16 cellular contexts compared by ENCODE assay signal in genomic region chr3:123084738-123085237, GRCh38. TPM values are rescaled to one million over a fixed set of nuclear protein-coding genes. Genes with fewer than 3 reads are reported as not detected.
DNase-seq lines count a peak whose midpoint lies in the region; ATAC-seq, FAIRE-seq and TF ChIP-seq lines count a peak whose summit lies in the region.
"Had no signal": no experiment of that assay in that cellular context is flagged by ENCODE, and none has a peak within 500 bp of the region (broad histone marks: within the 10 kb centered on the region; RNA-seq: fewer than 3 reads in every experiment).

No MANE protein-coding gene starts in this region.

- BruUV-seq in K562 (replicated peaks; lab: Mats Ljungman, UMichigan) (no TSS peak), HepG2 (replicated peaks; lab: Mats Ljungman, UMichigan) (no TSS peak)

- TF ChIP-seq CTCF in left ventricle myocardium inferior (IDR thresholded peaks at IDR 0.05; ENCODE audit: borderline replicate concordance) (no peak), K562 (IDR thresholded peaks at IDR 0.05 in 2 of 3, conservative IDR thresholded peaks at IDR 0.05 in 1 of 3; ENCODE audit: insufficient read depth in 2 of 3, low read depth in 1 of 3, low read length in 3 of 3) (no peak), HepG2 (CRISPR knock-in tag; IDR thresholded peaks at IDR 0.05) (0 out of 2 replicates have a peak, but pooled peaks have one; percentile 2), type B pancreatic cell (conservative IDR thresholded peaks at IDR 0.05) (no peak), prostate gland (IDR thresholded peaks at IDR 0.05) (no peak)

- in situ Hi-C loops in K562 (cut with MboI) = no loop called here
- in situ Hi-C loops in HepG2 (cut with HindIII; ENCODE audit: extremely low pct_ligation_motif_present, low pct_unique_long_range_greater_than_20kb) = no loop called here

- H3K9me1 ChIP-seq in K562 (ENCODE audit: control insufficient read depth, insufficient read depth, low read length) = no peaks in the 10 kb centered on the region

- H3K4me3 Mint-ChIP-seq in type B pancreatic cell = peak overlapping the region; percentile 13

- FAIRE-seq in K562 (lab: Jason Lieb, UNC) (peak; percentile 32), HepG2 (lab: Jason Lieb, UNC) (peak; percentile 12)
- FAIRE-seq: GM18507 had no signal

- 14% methylated on average over 2 of the region's 6 CpGs for WGBS in K562 (ENCODE audit: insufficient coverage, low coverage, missing lambda C conversion rate)
- 0% methylated on average over 6 of the region's 6 CpGs for whole genome bisulfite sequencing in HepG2 (ENCODE audit: low lambda C conversion rate)
- WGBS in prostate gland = 65% methylated on average over 6 of the region's 6 CpGs

- CTCF ChIA-PET in K562 (lab: Yijun Ruan, JAX; ENCODE audit: low intra/inter-chr PET ratio) = interaction anchor here (0.7 kb wide), 1 partner anchor 214 kb away, joined by 3 read pairs; no protein-coding TSS in a partner anchor
- CTCF ChIA-PET in HepG2 (lab: Yijun Ruan, JAX; ENCODE audit: low intra/inter-chr PET ratio, low total read pairs) = no interaction called here

- H2AFZ ChIP-seq in K562 (ENCODE audit: low read depth, low read length) (no peak overlapping the region), HepG2 (ENCODE audit: low read length) (no peak overlapping the region)

- H3K4me3 ChIP-seq in left ventricle myocardium inferior = no peak overlapping the region
- H3K4me3 ChIP-seq in K562 = no peak overlapping the region
- H3K4me3 ChIP-seq in HepG2 (replicated peaks in 1 of 3; ENCODE audit: insufficient read depth in 1 of 3, low read depth in 2 of 3, low read length in 3 of 3) = peak overlapping the region; percentile 23 to 61 (median 36); a peak in 5 of 6 replicates
- no peak overlapping the region for H3K4me3 ChIP-seq in prostate gland
- H3K4me3 ChIP-seq: cardiac muscle cell, psoas muscle had no signal

- peaks cover 24% of the 10 kb centered on the region for H4K20me1 ChIP-seq in K562 (replicated peaks; ENCODE audit: control insufficient read depth, insufficient read depth, low read length)
- H4K20me1 ChIP-seq in HepG2 (ENCODE audit: insufficient read depth, low read length) = peaks cover 64% of the 10 kb centered on the region

- H3K4me2 ChIP-seq in K562 (ENCODE audit: insufficient read depth, low read length) = peak overlapping the region; percentile 43; the same call in 1 of the 2 replicates
- H3K4me2 ChIP-seq in HepG2 (ENCODE audit: low read depth, low read length) = peak overlapping the region; percentile 75

- DNase-seq in left ventricle myocardium inferior (no peak), Right ventricle myocardium superior (no peak), K562 (ENCODE audit: extremely low read depth in 1 of 4, low spot score in 3 of 4) (no peak), HepG2 (ENCODE audit: low spot score) (peak; percentile 60), type B pancreatic cell (ENCODE audit: extremely low spot score, unreplicated experiment) (no peak), prostate gland (ENCODE audit: low spot score) (no peak), dedifferentiated amniotic fluid mesenchymal stem cell (ENCODE audit: extremely low spot score) (no peak), NCI-H1436 (lab: John Stamatoyannopoulos, UW) (no peak)
- DNase-seq: DND-41, PC-3, psoas muscle had no signal

- no peaks in the 10 kb centered on the region for H3K36me3 Mint-ChIP-seq in type B pancreatic cell

- H3K27me3 ChIP-seq in left ventricle myocardium inferior (ENCODE audit: low read depth) (no peaks in the 10 kb centered on the region), K562 (ENCODE audit: control insufficient read depth in 2 of 2, insufficient read depth in 2 of 2, low read length in 2 of 2) (no peaks in the 10 kb centered on the region), HepG2 (ENCODE audit: control insufficient read depth in 1 of 2, insufficient read depth in 2 of 2, low read length in 2 of 2) (no peaks in the 10 kb centered on the region), prostate gland (replicated peaks; ENCODE audit: insufficient read depth) (no peaks in the 10 kb centered on the region)
- H3K27me3 ChIP-seq: cardiac muscle cell had no signal

- no peaks in the 10 kb centered on the region for H3K9me3 Mint-ChIP-seq in type B pancreatic cell

- peaks cover 63% of the 10 kb centered on the region for H3K4me1 Mint-ChIP-seq in type B pancreatic cell (ENCODE audit: unreplicated experiment)

- intact Hi-C loops in left ventricle myocardium inferior (cut with micrococcal nuclease) (no loop called here), Right ventricle myocardium superior (cut with DNase I) (no loop called here), K562 (cut with micrococcal nuclease) (no loop called here), HepG2 (cut with micrococcal nuclease; ENCODE audit: unreplicated experiment) (loop anchor here (1.0 kb wide), 1 partner anchor 16 kb away; no protein-coding TSS in a partner anchor), prostate gland (cut with DNase I) (no loop called here)

- peak overlapping the region; percentile 34 for H3K27ac ChIP-seq in left ventricle myocardium inferior (replicated peaks)
- H3K27ac ChIP-seq in K562 (ENCODE audit: extremely low read depth, low read depth, low read length) = 0 out of 3 replicates have a peak overlapping the region, but pooled peaks have one; percentile 10
- H3K27ac ChIP-seq in HepG2 (ENCODE audit: extremely low read length, insufficient read depth, low read length) = peak overlapping the region; percentile 83
- H3K27ac ChIP-seq in prostate gland = no peak overlapping the region
- H3K27ac ChIP-seq: psoas muscle had no signal

- H3K27me3 Mint-ChIP-seq in type B pancreatic cell = no peaks in the 10 kb centered on the region
- H3K27me3 Mint-ChIP-seq: IgD-negative memory B cell had no signal

- ATAC-seq in Right ventricle myocardium superior (ENCODE audit: poor library complexity) (no peak), K562 (peak; percentile 30), HepG2 (peak; percentile 84)
- ATAC-seq: PC-3, psoas muscle had no signal

- peaks cover 88% of the 10 kb centered on the region for H3K79me2 ChIP-seq in K562 (ENCODE audit: control insufficient read depth, insufficient read depth, low read length)
- peaks cover 87% of the 10 kb centered on the region for H3K79me2 ChIP-seq in HepG2 (ENCODE audit: insufficient read depth, low read length)

- TF ChIP-seq RAD21 in K562 (CRISPR knock-in tag; conservative IDR thresholded peaks at IDR 0.05 in 1 of 2, IDR thresholded peaks at IDR 0.05 in 1 of 2) (no peak), HepG2 (CRISPR knock-in tag; IDR thresholded peaks at IDR 0.05) (no peak)

- no peak for TF ChIP-seq EP300 in K562 (IDR thresholded peaks at IDR 0.05; ENCODE audit: low read length)
- TF ChIP-seq EP300 in HepG2 (IDR thresholded peaks at IDR 0.05; ENCODE audit: low read depth in 2 of 2, low read length in 2 of 2) = peak in 1 of 2 experiments; percentile 54; a peak in 1 of 4 replicates
- TF ChIP-seq EP300 in HepG2 (CRISPR knock-in tag; IDR thresholded peaks at IDR 0.05; ENCODE audit: borderline replicate concordance) = no peak

- H3K27ac Mint-ChIP-seq in type B pancreatic cell = peak overlapping the region; percentile 23

- H3K9me3 ChIP-seq in left ventricle myocardium inferior (replicated peaks) = no peaks in the 10 kb centered on the region
- H3K9me3 ChIP-seq in K562 (replicated peaks; ENCODE audit: control insufficient read depth, insufficient read depth, low read depth, low read length) = no peaks in the 10 kb centered on the region
- H3K9me3 ChIP-seq in HepG2 (ENCODE audit: low read length) = no peaks in the 10 kb centered on the region
- no peaks in the 10 kb centered on the region for H3K9me3 ChIP-seq in prostate gland
- H3K9me3 ChIP-seq: psoas muscle had no signal

- peak overlapping the region in 1 of 2 experiments; percentile 69; a peak in 2 of 4 replicates for H3K9ac ChIP-seq in K562 (ENCODE audit: insufficient read depth in 1 of 2, low read depth in 2 of 2, low read length in 2 of 2)
- peak overlapping the region; percentile 42; the same call in 1 of the 2 replicates for H3K9ac ChIP-seq in HepG2 (ENCODE audit: insufficient read depth, low read depth, low read length)

- TF ChIP-seq POLR2A in K562 (conservative IDR thresholded peaks at IDR 0.05) = no peak
- no peak for TF ChIP-seq POLR2A in HepG2 (IDR thresholded peaks at IDR 0.05; ENCODE audit: insufficient read depth in 1 of 2, low read depth in 2 of 2, low read length in 2 of 2)
- no peak for TF ChIP-seq POLR2A in prostate gland (IDR thresholded peaks at IDR 0.05)

- POLR2A ChIA-PET in K562 (lab: Yijun Ruan, JAX) = interaction anchor here (0.6 to 1.4 kb wide), 3 partner anchors 13 to 43 kb away, joined by 3 to 7 read pairs (median 3); partner anchors contain the start of gene PDIA5
- POLR2A ChIA-PET in HepG2 (lab: Yijun Ruan, JAX) = interaction anchor here (0.6 to 1.6 kb wide), 5 partner anchors 8 to 117 kb away, joined by 3 to 19 read pairs (median 4); partner anchors contain the start of genes PDIA5, SEC22A and SEMA5B

- no peaks in the 10 kb centered on the region for H3K36me3 ChIP-seq in left ventricle myocardium inferior
- peaks cover 17% of the 10 kb centered on the region; the same call in 1 of the 3 replicates for H3K36me3 ChIP-seq in K562 (ENCODE audit: control insufficient read depth, insufficient read depth, low read length)
- peaks cover 3 to 14% of the 10 kb centered on the region in 2 experiments; a peak in 3 of 5 replicates for H3K36me3 ChIP-seq in HepG2 (replicated peaks in 1 of 2; ENCODE audit: control insufficient read depth in 1 of 2, insufficient read depth in 2 of 2, low read length in 2 of 2)
- H3K36me3 ChIP-seq in prostate gland = no peaks in the 10 kb centered on the region
- H3K36me3 ChIP-seq: cardiac muscle cell had no signal

- H3K4me1 ChIP-seq in left ventricle myocardium inferior (peaks cover 70% of the 10 kb centered on the region), K562 (replicated peaks in 1 of 2; ENCODE audit: control insufficient read depth in 2 of 2, insufficient read depth in 2 of 2, low read length in 2 of 2) (peaks cover 36 to 65% of the 10 kb centered on the region in 2 experiments), HepG2 (ENCODE audit: insufficient read depth, low read length) (peaks cover 84% of the 10 kb centered on the region), prostate gland (replicated peaks) (peaks cover 25% of the 10 kb centered on the region)

RNA-seq across cellular contexts. Expression of gene PDIA5, which starts 18.0 kb away (rescaled TPM):
- total RNA-seq in left ventricle myocardium inferior (6.0 TPM), Right ventricle myocardium superior (5.4 TPM), K562 (2014; rRNA removed) (19.6 and 20.9 TPM in 2 replicates), K562 (2014; rRNA removed; fragmentation: Illumina TruSeq; extraction: Trizol) (18.2 and 21.4 TPM in 2 replicates), K562 (2015; rRNA removed; fragmentation: Illumina TruSeq; extraction: Trizol) (16.1 and 18.0 TPM in 2 replicates), K562 (2021) (23.9 and 27.5 TPM in 2 replicates), HepG2 (2016; rRNA removed; fragmentation: Illumina TruSeq; extraction: Trizol) (19.5 and 51.3 TPM in 2 replicates), type B pancreatic cell (ENCODE audit: low replicate concordance) (28.5 and 48.4 TPM in 2 replicates), prostate gland (10 to 100 TPM; 67.9 to 75.9 TPM)
- 90.0 and 97.0 TPM in 2 replicates for total RNA-seq in K562 (2011; cell fraction: chromatin; rRNA removed; ENCODE audit: low replicate concordance)
- 67.5 and 68.0 TPM in 2 replicates for total RNA-seq in K562 (2011; cell fraction: nucleolus; rRNA removed)
- 61.6 and 64.2 TPM in 2 replicates for total RNA-seq in K562 (2011; cell fraction: nucleoplasm; rRNA removed)
- polyA plus RNA-seq in K562 (2011; rRNA removed) (29.2 and 31.8 TPM in 2 replicates), K562 (2014; fragmentation: Illumina TruSeq; extraction: Trizol) (24.9 and 25.9 TPM in 2 replicates), K562 (2014; fragmentation: Nextera tagmentation; extraction: Ambion mirVana) (1 to 10 TPM; 3.4 to 4.7 TPM), K562 (2014; rRNA removed) (25.7 and 30.0 TPM in 2 replicates), HepG2 (2011; rRNA removed) (65.3 and 74.3 TPM in 2 replicates)
- polyA plus RNA-seq in K562 (2011; cell fraction: cytosol; rRNA removed) = 22.6 and 29.7 TPM in 2 replicates
- polyA plus RNA-seq in K562 (2011; cell fraction: nucleus; rRNA removed) = 29.8 and 32.1 TPM in 2 replicates
- polyA plus RNA-seq in K562 (2012) = 20.2 and 26.6 TPM in 2 replicates
- polyA minus RNA-seq in K562 (2011; rRNA and poly(A)+ RNA removed) = 33.5 and 35.7 TPM in 2 replicates
- polyA minus RNA-seq in K562 (2011; cell fraction: cytosol; rRNA and poly(A)+ RNA removed) = 14.5 and 20.6 TPM in 2 replicates
- polyA minus RNA-seq in K562 (2011; cell fraction: nucleus; rRNA and poly(A)+ RNA removed) = 11.2 and 26.9 TPM in 2 replicates
- total RNA-seq in HepG2 (2016; cell fraction: cytosol; rRNA removed; fragmentation: Illumina TruSeq; extraction: Trizol; ENCODE audit: low read depth) = 13.0 and 13.1 TPM in 2 replicates
- 19.8 and 48.1 TPM in 2 replicates for total RNA-seq in HepG2 (2016; cell fraction: insoluble cytoplasmic fraction; rRNA removed; fragmentation: Illumina TruSeq; extraction: Trizol)
- total RNA-seq in HepG2 (2016; cell fraction: membrane; rRNA removed; fragmentation: Illumina TruSeq; extraction: Trizol) = 12.9 and 15.5 TPM in 2 replicates
- total RNA-seq in HepG2 (2016; cell fraction: nucleus; rRNA removed; fragmentation: Illumina TruSeq; extraction: Trizol) = 46.1 and 55.1 TPM in 2 replicates
- 68.0 and 77.8 TPM in 2 replicates for polyA plus RNA-seq in HepG2 (2011; cell fraction: cytosol; rRNA removed)
- 56.4 and 59.5 TPM in 2 replicates for polyA plus RNA-seq in HepG2 (2011; cell fraction: nucleus; rRNA removed)
- 60.1 and 65.8 TPM in 2 replicates for polyA plus RNA-seq in HepG2 (2012)
- polyA plus RNA-seq in HepG2 (2016; cell fraction: cytosol; fragmentation: Illumina TruSeq; extraction: Trizol; ENCODE audit: low read depth) = 9.4 and 9.5 TPM in 2 replicates
- polyA plus RNA-seq in HepG2 (2016; cell fraction: insoluble cytoplasmic fraction; fragmentation: Illumina TruSeq; extraction: Trizol; ENCODE audit: low read depth) = 26.4 and 30.6 TPM in 2 replicates
- polyA plus RNA-seq in HepG2 (2016; cell fraction: membrane; fragmentation: Illumina TruSeq; extraction: Trizol; ENCODE audit: low read depth) = 13.4 and 13.9 TPM in 2 replicates
- 125 and 129 TPM in 2 replicates for polyA plus RNA-seq in HepG2 (2016; cell fraction: nucleus; fragmentation: Illumina TruSeq; extraction: Trizol; ENCODE audit: insufficient read depth, low read depth)
- polyA minus RNA-seq in HepG2 (2011; rRNA and poly(A)+ RNA removed; ENCODE audit: low replicate concordance) = 15.2 and 37.2 TPM in 2 replicates
- polyA minus RNA-seq in HepG2 (2011; cell fraction: cytosol; rRNA and poly(A)+ RNA removed) = 23.6 and 33.0 TPM in 2 replicates
- polyA minus RNA-seq in HepG2 (2011; cell fraction: nucleus; rRNA and poly(A)+ RNA removed) = 37.1 and 44.5 TPM in 2 replicates

RNA-seq across cellular contexts. Expression of gene SEMA5B, which starts 57.2 kb away (rescaled TPM):
- total RNA-seq in left ventricle myocardium inferior (5.3 TPM), Right ventricle myocardium superior (2.1 TPM), K562 (2014; rRNA removed) (not detected in 2 replicates), K562 (2014; rRNA removed; fragmentation: Illumina TruSeq; extraction: Trizol) (not detected in 2 replicates), K562 (2015; rRNA removed; fragmentation: Illumina TruSeq; extraction: Trizol) (not detected in 2 replicates), K562 (2021) (not detected in 2 replicates), HepG2 (2016; rRNA removed; fragmentation: Illumina TruSeq; extraction: Trizol) (not detected in 2 replicates), type B pancreatic cell (ENCODE audit: low replicate concordance) (0.50 and 12.8 TPM in 2 replicates), prostate gland (1 to 10 TPM in 1 of 2 donors, under 1 TPM in 1; 0.09 to 2.9 TPM)
- total RNA-seq in K562 (2011; cell fraction: chromatin; rRNA removed; ENCODE audit: low replicate concordance) = not detected in 2 replicates
- not detected in 2 replicates for total RNA-seq in K562 (2011; cell fraction: nucleolus; rRNA removed)
- total RNA-seq in K562 (2011; cell fraction: nucleoplasm; rRNA removed) = not detected in 2 replicates
- polyA plus RNA-seq in K562 (2011; rRNA removed) (not detected in 2 replicates), K562 (2014; fragmentation: Illumina TruSeq; extraction: Trizol) (not detected in 2 replicates), K562 (2014; fragmentation: Nextera tagmentation; extraction: Ambion mirVana) (not detected), K562 (2014; rRNA removed) (not detected in 2 replicates), HepG2 (2011; rRNA removed) (0.04 TPM in 1 of 2 replicates, not detected in the other)
- polyA plus RNA-seq in K562 (2011; cell fraction: cytosol; rRNA removed) = not detected in 2 replicates
- not detected in 2 replicates for polyA plus RNA-seq in K562 (2011; cell fraction: nucleus; rRNA removed)
- polyA plus RNA-seq in K562 (2012) = 0.03 TPM in 1 of 2 replicates, not detected in the other
- not detected in 2 replicates for polyA minus RNA-seq in K562 (2011; rRNA and poly(A)+ RNA removed)
- polyA minus RNA-seq in K562 (2011; cell fraction: cytosol; rRNA and poly(A)+ RNA removed) = not detected in 2 replicates
- not detected in 2 replicates for polyA minus RNA-seq in K562 (2011; cell fraction: nucleus; rRNA and poly(A)+ RNA removed)
- not detected in 2 replicates for total RNA-seq in HepG2 (2016; cell fraction: cytosol; rRNA removed; fragmentation: Illumina TruSeq; extraction: Trizol; ENCODE audit: low read depth)
- not detected in 2 replicates for total RNA-seq in HepG2 (2016; cell fraction: insoluble cytoplasmic fraction; rRNA removed; fragmentation: Illumina TruSeq; extraction: Trizol)
- total RNA-seq in HepG2 (2016; cell fraction: membrane; rRNA removed; fragmentation: Illumina TruSeq; extraction: Trizol) = not detected in 2 replicates
- not detected in 2 replicates for total RNA-seq in HepG2 (2016; cell fraction: nucleus; rRNA removed; fragmentation: Illumina TruSeq; extraction: Trizol)
- polyA plus RNA-seq in HepG2 (2011; cell fraction: cytosol; rRNA removed) = not detected in 2 replicates
- polyA plus RNA-seq in HepG2 (2011; cell fraction: nucleus; rRNA removed) = 0.03 TPM in 2 replicates
- polyA plus RNA-seq in HepG2 (2012) = not detected in 2 replicates
- polyA plus RNA-seq in HepG2 (2016; cell fraction: cytosol; fragmentation: Illumina TruSeq; extraction: Trizol; ENCODE audit: low read depth) = not detected in 2 replicates
- polyA plus RNA-seq in HepG2 (2016; cell fraction: insoluble cytoplasmic fraction; fragmentation: Illumina TruSeq; extraction: Trizol; ENCODE audit: low read depth) = not detected in 2 replicates
- not detected in 2 replicates for polyA plus RNA-seq in HepG2 (2016; cell fraction: membrane; fragmentation: Illumina TruSeq; extraction: Trizol; ENCODE audit: low read depth)
- not detected in 2 replicates for polyA plus RNA-seq in HepG2 (2016; cell fraction: nucleus; fragmentation: Illumina TruSeq; extraction: Trizol; ENCODE audit: insufficient read depth, low read depth)
- polyA minus RNA-seq in HepG2 (2011; rRNA and poly(A)+ RNA removed; ENCODE audit: low replicate concordance) = not detected in 2 replicates
- not detected in 2 replicates for polyA minus RNA-seq in HepG2 (2011; cell fraction: cytosol; rRNA and poly(A)+ RNA removed)
- polyA minus RNA-seq in HepG2 (2011; cell fraction: nucleus; rRNA and poly(A)+ RNA removed) = not detected in 2 replicates
- total RNA-seq: kidney epithelial cell had no signal
- polyA plus RNA-seq: AG04450, IgD-negative memory B cell had no signal

Comparison
In these comparisons a context has a peak if more than half of its experiments do, and no peak if none do; other contexts are left out.
1. H3K27ac ChIP-seq: peak in left ventricle myocardium inferior (single experiment), K562 (single experiment) and HepG2 (single experiment); none in prostate gland (0 of 2).
2. H3K4me3 ChIP-seq: peak in HepG2 (3 of 3); none in left ventricle myocardium inferior (single experiment), K562 (single experiment) and prostate gland (0 of 2).